In genomic region chr15:38220874-38221273, GRCh38 we compare ENCODE assay signal across 19 cellular contexts.
"Had no signal": no experiment of that assay in that cellular context is flagged by ENCODE, and none has a peak within 500 bp of the region (broad histone marks: within the 10 kb centered on the region; RNA-seq: fewer than 3 reads in every experiment).

No MANE protein-coding gene starts in this region.

- H3K36me3 ChIP-seq: colonic mucosa, esophagus squamous epithelium, gastrocnemius medialis had no signal

- DNase-seq: activated B cell treated with CpG ODN at 0.5 μM for 24 hours; activated CD4-positive, alpha-beta T cell treated with anti-CD3 and anti-CD28 coated beads for 36 hours; activated CD4-positive, alpha-beta T cell treated with anti-CD3 and anti-CD28 coated beads, Interleukin-2, amount 50 U/mL, for 4 hours; activated CD8-positive, alpha-beta memory T cell treated with anti-CD3 and anti-CD28 coated beads for 24 hours; activated CD8-positive, alpha-beta memory T cell treated with anti-CD3 and anti-CD28 coated beads, Interleukin-2, amount 50 U/mL, for 4 hours; activated naive CD4-positive, alpha-beta T cell; activated naive CD8-positive, alpha-beta T cell treated with anti-CD3 and anti-CD28 coated beads for 36 hours; activated T-cell treated with anti-CD3 and anti-CD28 coated beads, Interleukin-2, amount 50 U/mL, for 4 hours; colonic mucosa; endodermal cell; esophagus squamous epithelium; gastrocnemius medialis; left cardiac atrium; mesendoderm; naive B cell; stimulated activated CD4-positive, alpha-beta T cell treated with anti-CD3 and anti-CD28 coated beads, Interleukin-2, amount 100 ng/mL, for 48 hours; stimulated activated CD8-positive, alpha-beta memory T cell treated with anti-CD3 and anti-CD28 coated beads, Interleukin-4, amount 100 ng/mL, for 48 hours; stimulated activated naive CD4-positive, alpha-beta T cell; T-helper 17 cell had no signal

- H3K4me1 ChIP-seq: colonic mucosa, gastrocnemius medialis had no signal

- H3K4me3 ChIP-seq: colonic mucosa, esophagus squamous epithelium, gastrocnemius medialis had no signal

- H3K9me3 ChIP-seq: colonic mucosa, esophagus squamous epithelium, gastrocnemius medialis had no signal

- ATAC-seq: activated CD4-positive, alpha-beta T cell treated with anti-CD3 and anti-CD28 coated beads for 36 hours; activated T-cell treated with anti-CD3 and anti-CD28 coated beads, Interleukin-2, amount 50 U/mL, for 4 hours; gastrocnemius medialis; left cardiac atrium; T-helper 17 cell had no signal

- H3K27me3 ChIP-seq: colonic mucosa, gastrocnemius medialis had no signal

- H3K27ac ChIP-seq: colonic mucosa, esophagus squamous epithelium, gastrocnemius medialis had no signal
